Comparison of ENCODE assay signal across 24 cellular contexts in the genomic region with DNA sequence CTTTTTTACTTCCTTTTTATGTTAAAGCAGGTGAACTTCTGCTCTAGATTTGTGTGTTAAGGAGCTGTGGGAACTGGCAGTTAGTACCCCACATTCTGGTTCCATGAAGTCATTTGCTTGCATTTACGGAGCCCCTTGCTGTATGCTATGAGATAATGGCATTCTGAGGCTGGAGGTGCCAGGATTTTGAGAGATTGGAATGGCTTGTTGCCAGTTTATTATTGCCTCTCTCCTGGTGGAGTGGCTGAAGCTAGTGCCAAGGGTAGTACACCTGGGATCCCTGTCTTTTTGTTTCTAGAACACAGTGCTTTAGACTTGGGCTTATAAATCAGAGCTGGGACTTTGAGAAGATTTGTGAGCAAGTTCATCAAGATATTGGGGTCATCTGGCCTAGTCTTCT.
DNase-seq lines count a peak whose midpoint lies in the region; ATAC-seq and TF ChIP-seq lines count a peak whose summit lies in the region.
"Had no signal": no experiment of that assay in that cellular context is flagged by ENCODE, and none has a peak within 500 bp of the region (broad histone marks: within the 10 kb centered on the region; RNA-seq: fewer than 3 reads in every experiment).

No MANE protein-coding gene starts in this region.

- no peaks in the 10 kb centered on the region for H3K27me3 Mint-ChIP-seq in mesothelial cell of epicardium (ENCODE audit: low read depth)
- H3K27me3 Mint-ChIP-seq: activated naive CD8-positive, alpha-beta T cell; central memory CD8-positive, alpha-beta T cell; effector memory CD8-positive, alpha-beta T cell had no signal

- H3K9me3 Mint-ChIP-seq in mesothelial cell of epicardium, result no peaks in the 10 kb centered on the region
- H3K9me3 Mint-ChIP-seq: central memory CD8-positive, alpha-beta T cell; effector memory CD8-positive, alpha-beta T cell; neural crest cell had no signal

- DNase-seq in heart right ventricle (no peak), Right ventricle myocardium inferior (ENCODE audit: missing footprints) (no peak), body of pancreas (peak in 3 of 4 donors; percentile 21 to 44 (median 41)), mesothelial cell of epicardium (ENCODE audit: low spot score in 2 of 2, unreplicated experiment in 2 of 2) (no peak), thyroid gland (peak; percentile 42 to 56), SW 1271 (lab: John Stamatoyannopoulos, UW) (no peak), GM03348 (ENCODE audit: low spot score) (no peak)
- DNase-seq: Caco-2; effector memory CD8-positive, alpha-beta T cell; GDM1; GOT3; NCI-H1436 treated with DMSO at 0.1 percent for 48 hours; NCI-H510A treated with DMSO at 0.1 percent for 48 hours; stimulated activated CD4-positive, alpha-beta T cell treated with anti-CD3 and anti-CD28 coated beads, Interleukin-1b, Interleukin-23, amount 100 ng/mL, for 48 hours; T1000 had no signal

- H3K36me3 ChIP-seq in heart right ventricle (no peaks in the 10 kb centered on the region), body of pancreas (replicated peaks in 1 of 2; ENCODE audit: insufficient read depth in 1 of 2, low read depth in 2 of 2) (no peaks in the 10 kb centered on the region), thyroid gland (no peaks in the 10 kb centered on the region)
- H3K36me3 ChIP-seq: SJSA1, suprapubic skin had no signal

- peak overlapping the region; percentile 68 for H3K27ac Mint-ChIP-seq in mesothelial cell of epicardium

- peak in 4 of 8 donors; percentile 18 to 55 (median 35) for ATAC-seq in heart right ventricle
- ATAC-seq in Right ventricle myocardium inferior, result no peak
- ATAC-seq in body of pancreas, result peak; percentile 78
- no peak for ATAC-seq in HG03196 (IDR thresholded peaks at IDR 0.05; ENCODE audit: unreplicated experiment)
- ATAC-seq: effector memory CD8-positive, alpha-beta T cell had no signal

- H3K27me3 ChIP-seq in heart right ventricle (no peaks in the 10 kb centered on the region), body of pancreas (no peaks in the 10 kb centered on the region), thyroid gland (no peaks in the 10 kb centered on the region)
- H3K27me3 ChIP-seq: SJSA1, suprapubic skin had no signal

- H3K27ac ChIP-seq in heart right ventricle, result peak overlapping the region in 6 of 10 donors; percentile 6 to 74 (median 57)
- H3K27ac ChIP-seq in body of pancreas, result peak overlapping the region; percentile 28 to 67 (median 43)
- H3K27ac ChIP-seq in thyroid gland, result peak overlapping the region; percentile 73 to 98 (median 94)
- H3K27ac ChIP-seq: HL-60, KMS-11, SJSA1, suprapubic skin had no signal

- no peaks in the 10 kb centered on the region for H3K9me3 ChIP-seq in heart right ventricle
- no peaks in the 10 kb centered on the region for H3K9me3 ChIP-seq in body of pancreas
- H3K9me3 ChIP-seq in thyroid gland, result no peaks in the 10 kb centered on the region
- H3K9me3 ChIP-seq: Caco-2, SJSA1, suprapubic skin had no signal

- 55 to 56% methylated on average over 1 of the region's 1 CpG for WGBS in heart right ventricle, 2 donors
- WGBS in body of pancreas, 2 donors, result 6 to 8% methylated on average over 1 of the region's 1 CpG
- WGBS in thyroid gland, 2 donors, result 55 to 62% methylated on average over 1 of the region's 1 CpG

- H3K4me3 Mint-ChIP-seq in mesothelial cell of epicardium, result no peak overlapping the region
- H3K4me3 Mint-ChIP-seq: activated naive CD8-positive, alpha-beta T cell; central memory CD8-positive, alpha-beta T cell; effector memory CD8-positive, alpha-beta T cell; neural crest cell had no signal

- H3K4me1 ChIP-seq in heart right ventricle (peaks cover 0 to 43% (median 20%) of the 10 kb centered on the region in 9 donors), body of pancreas (peaks cover 27% of the 10 kb centered on the region), thyroid gland (peaks cover 33 to 47% of the 10 kb centered on the region in 2 donors)
- H3K4me1 ChIP-seq: SJSA1 had no signal

- H3K4me1 Mint-ChIP-seq in mesothelial cell of epicardium, result peaks cover 15% of the 10 kb centered on the region
- H3K4me1 Mint-ChIP-seq: neural crest cell had no signal

- no peak overlapping the region for H3K4me3 ChIP-seq in heart right ventricle
- H3K4me3 ChIP-seq in body of pancreas, result no peak overlapping the region
- H3K4me3 ChIP-seq in thyroid gland (replicated peaks in 1 of 3), result no peak overlapping the region
- H3K4me3 ChIP-seq: lung, SJSA1, suprapubic skin had no signal

- no peak for TF ChIP-seq POLR2A in body of pancreas (IDR thresholded peaks at IDR 0.05)
- TF ChIP-seq POLR2A in thyroid gland (IDR thresholded peaks at IDR 0.05), result no peak

- TF ChIP-seq CTCF in heart right ventricle (IDR thresholded peaks at IDR 0.05) (no peak), body of pancreas (IDR thresholded peaks at IDR 0.05) (no peak), mesothelial cell of epicardium (IDR thresholded peaks at IDR 0.05; ENCODE audit: unreplicated experiment) (no peak), thyroid gland (IDR thresholded peaks at IDR 0.05) (no peak)

- intact Hi-C loops in heart right ventricle (cut with DNase I), result no loop called here
- intact Hi-C loops in Right ventricle myocardium inferior (cut with DNase I), result loop anchor here (5.0 kb wide), 1 partner anchor 143 kb away; no protein-coding TSS in a partner anchor
- intact Hi-C loops in body of pancreas (cut with DNase I), result no loop called here
- intact Hi-C loops in thyroid gland (cut with DNase I), result no loop called here

- no peaks in the 10 kb centered on the region for H3K36me3 Mint-ChIP-seq in mesothelial cell of epicardium

Comparison
In these comparisons a context has a peak if more than half of its experiments do, and no peak if none do; other contexts are left out.
1. DNase-seq: peak in body of pancreas (3 of 4) and thyroid gland (2 of 2); none in heart right ventricle (0 of 2), Right ventricle myocardium inferior (single experiment), mesothelial cell of epicardium (0 of 2), SW 1271 (0 of 2) and GM03348 (single experiment).
2. H3K27ac ChIP-seq: peak in every context shown above with its lines; median percentile 94 in thyroid gland; 57 in heart right ventricle; 43 in body of pancreas.